Comparison of ENCODE assay signal across 8 cellular contexts in the genomic region with DNA sequence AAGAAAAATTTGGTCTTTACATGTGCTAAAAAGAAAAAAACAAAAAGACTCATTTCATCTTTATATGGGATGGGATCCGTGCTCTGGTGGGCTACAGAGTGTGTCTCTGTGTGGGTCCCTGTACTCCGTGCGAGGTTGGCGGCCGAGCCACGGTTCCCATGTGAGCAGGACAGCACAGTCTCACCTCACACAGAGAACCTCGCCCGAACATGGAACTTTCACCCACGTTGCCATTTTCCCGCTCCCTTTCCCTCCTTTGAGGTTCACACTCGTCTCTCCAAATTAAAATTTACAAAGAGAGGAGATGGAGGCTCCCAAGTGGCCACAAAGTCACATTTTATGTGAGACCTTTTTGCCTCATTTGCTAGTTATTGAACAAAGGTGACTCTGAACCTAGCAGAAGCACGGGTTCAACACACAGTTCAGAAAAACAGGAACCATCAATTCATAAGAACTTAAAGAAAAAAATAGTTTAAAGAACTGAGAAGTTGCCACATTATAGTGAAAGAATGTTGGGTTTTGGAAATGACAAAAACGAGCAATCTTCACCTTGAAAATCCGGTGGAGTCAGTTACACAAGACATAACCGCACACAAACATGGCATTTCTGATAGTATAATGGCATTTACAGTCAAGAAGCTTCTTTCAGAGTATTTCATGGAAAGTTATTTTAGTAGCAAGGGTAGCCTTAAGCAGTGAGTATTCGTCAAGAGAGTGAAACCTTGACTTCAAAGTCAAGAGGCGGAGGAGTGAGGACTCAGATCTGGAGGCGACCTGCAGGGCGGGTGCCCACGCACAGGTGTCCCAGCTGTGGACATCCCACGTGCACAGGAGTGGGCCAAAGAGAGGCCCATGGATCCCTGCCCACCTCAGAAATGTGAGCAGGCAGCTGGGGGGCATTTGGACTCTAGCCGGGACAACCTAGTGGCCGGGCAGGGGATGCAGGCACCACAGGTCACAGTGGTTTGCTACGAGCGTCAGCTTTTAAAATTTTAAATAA.
DNase-seq lines count a peak whose midpoint lies in the region; ATAC-seq, FAIRE-seq and TF ChIP-seq lines count a peak whose summit lies in the region.
"Not testable (repeated sequence)": the region's sequence is repeated elsewhere in the genome, so short reads cannot be mapped to it uniquely, and the experiment has no call there.

No MANE protein-coding gene starts in this region.

- peaks cover 18 to 40% (median 37%) of the 10 kb centered on the region in 3 donors for H3K4me1 Mint-ChIP-seq in CD8-positive, alpha-beta memory T cell
- peaks cover 25% of the 10 kb centered on the region for H3K4me1 Mint-ChIP-seq in T-helper 1 cell treated with Interleukin-12 subunit alpha and Interleukin-12 subunit beta and Interleukin-4 antibody, amounts not matched to agents 30 μg/mL and 1 μg/mL, for 36 hours (ENCODE audit: low read depth)
- not testable (repeated sequence) for H3K4me1 Mint-ChIP-seq in activated T-helper 17 cell treated with anti-CD3 and anti-CD28 coated beads, Interleukin-2, amount 50 U/mL, for 72 hours

- H3K4me2 ChIP-seq in H1 (ENCODE audit: insufficient read depth in 1 of 2, low read depth in 2 of 2, low read length in 2 of 2) = not testable (repeated sequence)

- TF ChIP-seq CTCF in H1 (IDR thresholded peaks at IDR 0.05; ENCODE audit: control extremely low read depth in 1 of 3, insufficient read depth in 1 of 3, low read depth in 1 of 3, low read length in 3 of 3) = peak in 1 of 3 experiments; percentile 9; a peak in 1 of 4 replicates

- not testable (repeated sequence) for H3K4ac ChIP-seq in H1 (replicated peaks; ENCODE audit: insufficient read length, low read depth, low read length)

- not testable (repeated sequence) for H2BK120ac ChIP-seq in H1 (replicated peaks; ENCODE audit: low read depth, low read length)

- H3K9ac ChIP-seq in H1 (replicated peaks in 1 of 4; ENCODE audit: extremely low read depth in 1 of 4, low read depth in 3 of 4, low read length in 3 of 4) = not testable (repeated sequence)

- not testable (repeated sequence) for FAIRE-seq in H1 (lab: Jason Lieb, UNC)

- not testable (repeated sequence) for H3K9me3 ChIP-seq in CD8-positive, alpha-beta memory T cell (ENCODE audit: low read length); H1 (ENCODE audit: insufficient read depth in 2 of 2, low read depth in 1 of 2, low read length in 1 of 2)

- H2BK5ac ChIP-seq in H1 (ENCODE audit: low read depth, low read length) = not testable (repeated sequence)

- peak; percentile 46 for ATAC-seq in GM18868 (IDR thresholded peaks at IDR 0.05; ENCODE audit: unreplicated experiment)
- peak; percentile 51 for ATAC-seq in GM21717 (IDR thresholded peaks at IDR 0.05; ENCODE audit: unreplicated experiment)
- ATAC-seq in HG03103 (IDR thresholded peaks at IDR 0.05; ENCODE audit: low read depth, unreplicated experiment) = peak; percentile 29
- ATAC-seq in activated T-helper 17 cell treated with anti-CD3 and anti-CD28 coated beads, Interleukin-2, amount 50 U/mL, for 72 hours (replicated peaks) = peak; percentile 27

- H2BK12ac ChIP-seq in H1 (ENCODE audit: low read depth, low read length) = not testable (repeated sequence)

- H3K9me3 Mint-ChIP-seq in CD8-positive, alpha-beta memory T cell; T-helper 1 cell treated with Interleukin-12 subunit alpha and Interleukin-12 subunit beta and Interleukin-4 antibody, amounts not matched to agents 30 μg/mL and 1 μg/mL, for 36 hours; activated T-helper 17 cell treated with anti-CD3 and anti-CD28 coated beads, Interleukin-2, amount 50 U/mL, for 72 hours: not testable (repeated sequence)

- H3K14ac ChIP-seq in H1 (ENCODE audit: insufficient read length) = not testable (repeated sequence)

- TF ChIP-seq POLR2A in H1 (IDR thresholded peaks at IDR 0.05; ENCODE audit: control extremely low read depth in 1 of 2, low read depth in 2 of 2, low read length in 2 of 2) = not testable (repeated sequence)

- H4K91ac ChIP-seq in H1 (replicated peaks; ENCODE audit: insufficient read length, low read length) = not testable (repeated sequence)

- H3K23ac ChIP-seq in H1 (ENCODE audit: insufficient read length) = not testable (repeated sequence)

- not testable (repeated sequence) for H4K8ac ChIP-seq in H1 (ENCODE audit: extremely low read depth, insufficient read depth, low read length)

- H3K4me1 ChIP-seq in CD8-positive, alpha-beta memory T cell (ENCODE audit: insufficient read depth, low read length); H1 (replicated peaks in 1 of 4; ENCODE audit: control insufficient read depth in 3 of 4, insufficient read depth in 4 of 4, low read length in 3 of 4): not testable (repeated sequence)

- not testable (repeated sequence) for H2AFZ ChIP-seq in H1 (ENCODE audit: low read length)

- POLR2A ChIA-PET in CD8-positive, alpha-beta memory T cell (lab: Charles Lee); H1 (lab: Charles Lee; ENCODE audit: partially characterized antibody): not testable (repeated sequence)

- H3K27ac ChIP-seq in CD8-positive, alpha-beta memory T cell (ENCODE audit: low read depth, low read length) = peak overlapping the region; percentile 24
- not testable (repeated sequence) for H3K27ac ChIP-seq in H1 (ENCODE audit: low read depth, low read length)

- H3K79me2 ChIP-seq in H1 (ENCODE audit: control insufficient read depth in 1 of 2, insufficient read depth in 2 of 2, low read length in 2 of 2) = not testable (repeated sequence)

- CTCF ChIA-PET in CD8-positive, alpha-beta memory T cell (lab: Charles Lee); H1 (lab: Charles Lee; ENCODE audit: partially characterized antibody): not testable (repeated sequence)

- H4K5ac ChIP-seq in H1 (ENCODE audit: insufficient read length, low read depth, low read length) = not testable (repeated sequence)

- not testable (repeated sequence) for H3K18ac ChIP-seq in H1 (ENCODE audit: extremely low read depth, low read length)

- not testable (repeated sequence) for TF ChIP-seq RAD21 in H1 (IDR thresholded peaks at IDR 0.05 in 1 of 2, conservative IDR thresholded peaks at IDR 0.05 in 1 of 2; ENCODE audit: low read depth in 2 of 2, low read length in 2 of 2)

- not testable (repeated sequence) for H3K27me3 Mint-ChIP-seq in CD8-positive, alpha-beta memory T cell; T-helper 1 cell treated with Interleukin-12 subunit alpha and Interleukin-12 subunit beta and Interleukin-4 antibody, amounts not matched to agents 30 μg/mL and 1 μg/mL, for 36 hours (ENCODE audit: low read depth); activated T-helper 17 cell treated with anti-CD3 and anti-CD28 coated beads, Interleukin-2, amount 50 U/mL, for 72 hours

- not testable (repeated sequence) for H4K20me1 ChIP-seq in H1 (replicated peaks in 1 of 2; ENCODE audit: control insufficient read depth in 1 of 2, insufficient read depth in 2 of 2, low read length in 2 of 2)

- H3K79me1 ChIP-seq in H1 (ENCODE audit: low read depth, low read length) = not testable (repeated sequence)

- H3K27me3 ChIP-seq in CD8-positive, alpha-beta memory T cell (ENCODE audit: insufficient read depth, low read length, poor library complexity, severe bottlenecking); H1 (replicated peaks in 1 of 4; ENCODE audit: control insufficient read depth in 3 of 4, extremely low read depth in 1 of 4, insufficient read depth in 3 of 4, low read length in 3 of 4): not testable (repeated sequence)

- H2BK20ac ChIP-seq in H1 (ENCODE audit: low read length) = not testable (repeated sequence)

- H3K27ac Mint-ChIP-seq in CD8-positive, alpha-beta memory T cell = peak overlapping the region; percentile 66 to 99 (median 96)
- peak overlapping the region; percentile 76 for H3K27ac Mint-ChIP-seq in T-helper 1 cell treated with Interleukin-12 subunit alpha and Interleukin-12 subunit beta and Interleukin-4 antibody, amounts not matched to agents 30 μg/mL and 1 μg/mL, for 36 hours
- H3K27ac Mint-ChIP-seq in activated T-helper 17 cell treated with anti-CD3 and anti-CD28 coated beads, Interleukin-2, amount 50 U/mL, for 72 hours = peak overlapping the region; percentile 96

- TF ChIP-seq EP300 in H1 (IDR thresholded peaks at IDR 0.05; ENCODE audit: borderline replicate concordance in 1 of 2, low read depth in 2 of 2, low read length in 2 of 2) = not testable (repeated sequence)

- H3K4me3 Mint-ChIP-seq in CD8-positive, alpha-beta memory T cell = peak overlapping the region; percentile 68 to 91 (median 85)
- peak overlapping the region; percentile 60 for H3K4me3 Mint-ChIP-seq in T-helper 1 cell treated with Interleukin-12 subunit alpha and Interleukin-12 subunit beta and Interleukin-4 antibody, amounts not matched to agents 30 μg/mL and 1 μg/mL, for 36 hours
- H3K4me3 Mint-ChIP-seq in activated T-helper 17 cell treated with anti-CD3 and anti-CD28 coated beads, Interleukin-2, amount 50 U/mL, for 72 hours = peak overlapping the region; percentile 82

- not testable (repeated sequence) for H2AK5ac ChIP-seq in H1 (ENCODE audit: low read depth, low read length)

- H3K36me3 Mint-ChIP-seq in CD8-positive, alpha-beta memory T cell; T-helper 1 cell treated with Interleukin-12 subunit alpha and Interleukin-12 subunit beta and Interleukin-4 antibody, amounts not matched to agents 30 μg/mL and 1 μg/mL, for 36 hours (ENCODE audit: low read depth): not testable (repeated sequence)
- peaks cover 41% of the 10 kb centered on the region for H3K36me3 Mint-ChIP-seq in activated T-helper 17 cell treated with anti-CD3 and anti-CD28 coated beads, Interleukin-2, amount 50 U/mL, for 72 hours (ENCODE audit: low read depth)

- H2BK15ac ChIP-seq in H1 (ENCODE audit: low read length) = not testable (repeated sequence)

- not testable (repeated sequence) for H3K4me3 ChIP-seq in CD8-positive, alpha-beta memory T cell (ENCODE audit: low read length); H1 (ENCODE audit: extremely low read depth in 1 of 4, insufficient read depth in 2 of 4, low read depth in 3 of 4, low read length in 4 of 4)

- H3K23me2 ChIP-seq in H1 (ENCODE audit: low read depth, low read length) = not testable (repeated sequence)

- DNase-seq in CD8-positive, alpha-beta memory T cell = peak in 1 of 5 donors; percentile 49
- not testable (repeated sequence) for DNase-seq in H1 (ENCODE audit: low read depth in 1 of 2, low spot score in 2 of 2)
- peak; percentile 46 for DNase-seq in stimulated activated CD4-positive, alpha-beta T cell treated with anti-CD3 and anti-CD28 coated beads, Interleukin-2, amount 100 ng/mL, for 4 hours (ENCODE audit: low read depth)

- H3K56ac ChIP-seq in H1 (replicated peaks; ENCODE audit: insufficient read length, low read depth, low read length) = not testable (repeated sequence)

- H3K36me3 ChIP-seq in CD8-positive, alpha-beta memory T cell (ENCODE audit: insufficient read depth, low read length); H1 (ENCODE audit: control insufficient read depth in 2 of 4, insufficient read depth in 4 of 4, low read length in 3 of 4): not testable (repeated sequence)

- 92% methylated on average over 22 of the region's 25 CpGs; no CpG with 5 or more reads in 1 of the 2 experiments for WGBS in H1 (ENCODE audit: extremely low coverage in 1 of 2, insufficient coverage in 1 of 2, insufficient read length in 1 of 2, insufficient replicate concordance in 2 of 2, low coverage in 1 of 2, low lambda C conversion rate in 2 of 2, missing lambda C conversion rate in 1 of 2), 2 experiments
